In the genomic region with DNA sequence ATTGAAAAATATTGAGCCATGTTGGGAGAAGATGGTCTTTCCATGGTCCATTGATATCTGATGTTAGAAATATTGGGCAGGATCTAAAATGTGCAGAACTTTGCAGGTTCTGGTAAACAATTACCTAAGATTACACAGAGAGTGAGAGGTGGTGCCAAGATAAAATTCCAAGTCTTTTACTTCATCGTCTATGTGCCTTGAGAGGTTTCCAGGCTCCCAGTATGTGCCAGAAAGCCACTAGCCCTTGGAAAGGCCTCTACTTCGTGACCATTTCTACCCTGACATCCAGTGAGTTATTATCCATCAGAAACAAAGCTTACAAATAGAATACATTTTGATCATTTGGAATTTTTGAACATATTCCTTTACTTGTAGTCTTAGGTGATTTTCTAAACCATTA, we compare ENCODE assay signal across 18 cellular contexts. TPM values are rescaled to one million over a fixed set of nuclear protein-coding genes. Genes with fewer than 3 reads are reported as not detected.
DNase-seq lines count a peak whose midpoint lies in the region; ATAC-seq and TF ChIP-seq lines count a peak whose summit lies in the region.
"Had no signal": no experiment of that assay in that cellular context is flagged by ENCODE, and none has a peak within 500 bp of the region (broad histone marks: within the 10 kb centered on the region; RNA-seq: fewer than 3 reads in every experiment).

No MANE protein-coding gene starts in this region.

- TF ChIP-seq CTCF in fibroblast of the aortic adventitia (IDR thresholded peaks at IDR 0.05; ENCODE audit: insufficient read depth, low read length), result no peak
- no peak for TF ChIP-seq CTCF in nephron (IDR thresholded peaks at IDR 0.05; ENCODE audit: unreplicated experiment in 3 of 3)
- no peak for TF ChIP-seq CTCF in type B pancreatic cell (conservative IDR thresholded peaks at IDR 0.05)

- no peaks in the 10 kb centered on the region for H3K9me3 Mint-ChIP-seq in activated T-helper 1 cell treated with anti-CD3 and anti-CD28 coated beads, Interleukin-12 subunit alpha, Interleukin-12 subunit beta, Interleukin-2, Interleukin-4 antibody, amounts not matched to agents 30 ng/mL and 10 ng/mL and 1 ng/mL, durations not matched to agents 14 hours and 24 hours and 36 hours
- H3K9me3 Mint-ChIP-seq in nephron, result no peaks in the 10 kb centered on the region
- H3K9me3 Mint-ChIP-seq in type B pancreatic cell, result no peaks in the 10 kb centered on the region
- H3K9me3 Mint-ChIP-seq: activated naive CD8-positive, alpha-beta T cell treated with anti-CD3 and anti-CD28 coated beads, Interleukin-2, amount 50 U/mL, for 24 hours; activated T-helper 17 cell treated with anti-CD3 and anti-CD28 coated beads, Interleukin-2, amount 50 U/mL, for 72 hours; central memory CD8-positive, alpha-beta T cell; T-helper 2 cell treated with Interferon-gamma antibody and Interleukin-4, amounts not matched to agents 5 μg/mL and 100 μg/mL, for 36 hours had no signal

- H3K27me3 Mint-ChIP-seq in activated T-helper 1 cell treated with anti-CD3 and anti-CD28 coated beads, Interleukin-12 subunit alpha, Interleukin-12 subunit beta, Interleukin-2, Interleukin-4 antibody, amounts not matched to agents 30 ng/mL and 10 ng/mL and 1 ng/mL, durations not matched to agents 14 hours and 24 hours and 36 hours (ENCODE audit: insufficient read depth), result no peaks in the 10 kb centered on the region
- H3K27me3 Mint-ChIP-seq in nephron (ENCODE audit: low read depth) (no peaks in the 10 kb centered on the region), type B pancreatic cell (no peaks in the 10 kb centered on the region)
- H3K27me3 Mint-ChIP-seq: activated naive CD8-positive, alpha-beta T cell treated with anti-CD3 and anti-CD28 coated beads, Interleukin-2, amount 50 U/mL, for 24 hours; activated T-helper 17 cell treated with anti-CD3 and anti-CD28 coated beads, Interleukin-2, amount 50 U/mL, for 72 hours; central memory CD8-positive, alpha-beta T cell had no signal

- H3K36me3 Mint-ChIP-seq in activated T-helper 1 cell treated with anti-CD3 and anti-CD28 coated beads, Interleukin-12 subunit alpha, Interleukin-12 subunit beta, Interleukin-2, Interleukin-4 antibody, amounts not matched to agents 30 ng/mL and 10 ng/mL and 1 ng/mL, durations not matched to agents 14 hours and 24 hours and 36 hours (ENCODE audit: low read depth), result peaks cover 51% of the 10 kb centered on the region
- peaks cover 60% of the 10 kb centered on the region for H3K36me3 Mint-ChIP-seq in nephron (ENCODE audit: low read depth)
- H3K36me3 Mint-ChIP-seq in type B pancreatic cell, result peaks cover 24% of the 10 kb centered on the region

- H3K4me3 Mint-ChIP-seq in activated T-helper 1 cell treated with anti-CD3 and anti-CD28 coated beads, Interleukin-12 subunit alpha, Interleukin-12 subunit beta, Interleukin-2, Interleukin-4 antibody, amounts not matched to agents 30 ng/mL and 10 ng/mL and 1 ng/mL, durations not matched to agents 14 hours and 24 hours and 36 hours, result no peak overlapping the region
- no peak overlapping the region for H3K4me3 Mint-ChIP-seq in nephron
- no peak overlapping the region for H3K4me3 Mint-ChIP-seq in type B pancreatic cell
- H3K4me3 Mint-ChIP-seq: activated naive CD8-positive, alpha-beta T cell treated with anti-CD3 and anti-CD28 coated beads, Interleukin-2, amount 50 U/mL, for 24 hours; activated T-helper 17 cell treated with anti-CD3 and anti-CD28 coated beads, Interleukin-2, amount 50 U/mL, for 72 hours; central memory CD8-positive, alpha-beta T cell; T-helper 2 cell treated with Interferon-gamma antibody and Interleukin-4, amounts not matched to agents 5 μg/mL and 100 μg/mL, for 36 hours had no signal

- no peak for DNase-seq in activated T-helper 1 cell treated with anti-CD3 and anti-CD28 coated beads, Interleukin-12 subunit alpha, Interleukin-12 subunit beta, Interleukin-2, Interleukin-4 antibody, amounts not matched to agents 30 ng/mL and 10 ng/mL and 1 ng/mL, durations not matched to agents 14 hours and 24 hours and 36 hours (ENCODE audit: low spot score)
- DNase-seq in fibroblast of the aortic adventitia (ENCODE audit: low read depth) (peak; percentile 85), aorta (peak; percentile 53 to 66), SIG-M5 (lab: John Stamatoyannopoulos, UW) (no peak), GF-D8 (lab: John Stamatoyannopoulos, UW) (no peak), type B pancreatic cell (ENCODE audit: extremely low spot score, unreplicated experiment) (no peak)
- DNase-seq: activated CD4-positive, CD25-positive, alpha-beta regulatory T cell treated with anti-CD3 and anti-CD28 coated beads, Interleukin-2, amount 50 U/mL, for 72 hours; activated naive CD8-positive, alpha-beta T cell treated with anti-CD3 and anti-CD28 coated beads, Interleukin-2, amount 50 U/mL, for 24 hours; effector CD4-positive, alpha-beta T cell; HCEC 1CT; hippocampal formation; NCI-H774 had no signal

- H3K27ac ChIP-seq in aorta (ENCODE audit: low read depth in 1 of 2, low read length in 2 of 2), result no peak overlapping the region
- H3K27ac ChIP-seq: BLaER1, neutrophil had no signal

- peaks cover 59% of the 10 kb centered on the region for H3K4me1 Mint-ChIP-seq in activated T-helper 1 cell treated with anti-CD3 and anti-CD28 coated beads, Interleukin-12 subunit alpha, Interleukin-12 subunit beta, Interleukin-2, Interleukin-4 antibody, amounts not matched to agents 30 ng/mL and 10 ng/mL and 1 ng/mL, durations not matched to agents 14 hours and 24 hours and 36 hours (ENCODE audit: low read depth)
- H3K4me1 Mint-ChIP-seq in nephron (peaks cover 8% of the 10 kb centered on the region), type B pancreatic cell (ENCODE audit: unreplicated experiment) (no peaks in the 10 kb centered on the region)

- ATAC-seq in aorta (ENCODE audit: low FRiP score), result peak; percentile 49
- ATAC-seq: activated naive CD8-positive, alpha-beta T cell treated with anti-CD3 and anti-CD28 coated beads, Interleukin-2, amount 50 U/mL, for 24 hours; activated T-helper 17 cell treated with anti-CD3 and anti-CD28 coated beads, Interleukin-2, amount 50 U/mL, for 72 hours had no signal

- no peaks in the 10 kb centered on the region for H3K27me3 ChIP-seq in aorta (ENCODE audit: control insufficient read depth in 1 of 2, insufficient read depth in 2 of 2, low read length in 1 of 2)
- H3K27me3 ChIP-seq: BLaER1, neutrophil had no signal

- no peaks in the 10 kb centered on the region for H3K36me3 ChIP-seq in aorta (ENCODE audit: control insufficient read depth in 1 of 2, insufficient read depth in 2 of 2, low read length in 1 of 2)
- H3K36me3 ChIP-seq: BLaER1, neutrophil had no signal

- 0 to 4% methylated on average over 2 of the region's 2 CpGs for WGBS in aorta, 2 donors

- H3K4me3 ChIP-seq in fibroblast of the aortic adventitia (ENCODE audit: low read depth, low read length) (no peak overlapping the region), aorta (ENCODE audit: low read length in 2 of 2) (no peak overlapping the region)
- H3K4me3 ChIP-seq: BLaER1 had no signal

- peak overlapping the region; percentile 6 for H3K27ac Mint-ChIP-seq in activated T-helper 1 cell treated with anti-CD3 and anti-CD28 coated beads, Interleukin-12 subunit alpha, Interleukin-12 subunit beta, Interleukin-2, Interleukin-4 antibody, amounts not matched to agents 30 ng/mL and 10 ng/mL and 1 ng/mL, durations not matched to agents 14 hours and 24 hours and 36 hours
- H3K27ac Mint-ChIP-seq in nephron (peak overlapping the region in 2 of 3 experiments; percentile 29 to 33), type B pancreatic cell (no peak overlapping the region)
- H3K27ac Mint-ChIP-seq: activated T-helper 17 cell treated with anti-CD3 and anti-CD28 coated beads, Interleukin-2, amount 50 U/mL, for 72 hours had no signal

- peaks cover 0 to 2% of the 10 kb centered on the region in 2 donors for H3K4me1 ChIP-seq in aorta (ENCODE audit: control insufficient read depth in 1 of 2, insufficient read depth in 2 of 2, low read length in 2 of 2)

- no peaks in the 10 kb centered on the region for H3K9me3 ChIP-seq in aorta (ENCODE audit: control insufficient read depth, low read length)
- H3K9me3 ChIP-seq: BLaER1, neutrophil had no signal

- intact Hi-C loops in activated T-helper 1 cell treated with anti-CD3 and anti-CD28 coated beads, Interleukin-12 subunit alpha, Interleukin-12 subunit beta, Interleukin-2, Interleukin-4 antibody, amounts not matched to agents 30 ng/mL and 10 ng/mL and 1 ng/mL, durations not matched to agents 14 hours and 24 hours and 36 hours (cut with micrococcal nuclease), result no loop called here
- intact Hi-C loops in aorta (cut with DNase I), result loop anchor here in 1 of 2 donors (5.0 kb wide), 1 partner anchor 52 kb away; no protein-coding TSS in a partner anchor

RNA-seq across cellular contexts. Expression of a gene that starts 27.6 kb away (rescaled TPM):
- total RNA-seq in activated T-helper 1 cell treated with anti-CD3 and anti-CD28 coated beads, Interleukin-12 subunit alpha, Interleukin-12 subunit beta, Interleukin-2, Interleukin-4 antibody, amounts not matched to agents 30 ng/mL and 10 ng/mL and 1 ng/mL, durations not matched to agents 14 hours and 24 hours and 36 hours, result 141 TPM in 2 replicates
- total RNA-seq in fibroblast of the aortic adventitia (ENCODE audit: low replicate concordance) (3.3 and 3.7 TPM in 2 replicates), aorta (10 to 100 TPM; 28.2 to 45.3 TPM), type B pancreatic cell (ENCODE audit: low replicate concordance) (11.9 and 20.1 TPM in 2 replicates)
- 10 to 100 TPM; 15.8 to 31.7 TPM for polyA plus RNA-seq in aorta

Comparison
In these comparisons a context has a peak if more than half of its experiments do, and no peak if none do; other contexts are left out.
1. DNase-seq: peak in fibroblast of the aortic adventitia (single experiment) and aorta (2 of 2); none in activated T-helper 1 cell treated with anti-CD3 and anti-CD28 coated beads, Interleukin-12 subunit alpha, Interleukin-12 subunit beta, Interleukin-2, Interleukin-4 antibody, amounts not matched to agents 30 ng/mL and 10 ng/mL and 1 ng/mL, durations not matched to agents 14 hours and 24 hours and 36 hours (single experiment), SIG-M5 (single experiment), GF-D8 (single experiment) and type B pancreatic cell (single experiment).